In genomic region chr11:12617632-12618031, GRCh38 we compare ENCODE assay signal across 29 cellular contexts.
"Had no signal": no experiment of that assay in that cellular context is flagged by ENCODE, and none has a peak within 500 bp of the region (broad histone marks: within the 10 kb centered on the region; RNA-seq: fewer than 3 reads in every experiment).

No MANE protein-coding gene starts in this region.

- ATAC-seq: effector memory CD8-positive, alpha-beta T cell; esophagus mucosa; foreskin keratinocyte; gastrocnemius medialis; gastroesophageal sphincter; heart left ventricle; heart right ventricle had no signal

- H3K4me2 ChIP-seq: hepatocyte had no signal

- H2AFZ ChIP-seq: hepatocyte had no signal

- H3K79me2 ChIP-seq: hepatocyte had no signal

- H3K9me3 ChIP-seq: colonic mucosa, esophagus muscularis mucosa, esophagus squamous epithelium, gastrocnemius medialis had no signal

- FAIRE-seq: endometrium, endothelial cell of umbilical vein, frontal cortex had no signal

- H3K4me3 Mint-ChIP-seq: dendritic cell treated with granulocyte-macrophage colony-stimulating factor and Interleukin-4, amounts not matched to agents 40 ng/mL and 50 ng/mL, for 4 days; effector memory CD8-positive, alpha-beta T cell; endodermal cell had no signal

- H3K36me3 ChIP-seq: colonic mucosa, esophagus muscularis mucosa, esophagus squamous epithelium, gastrocnemius medialis, gastroesophageal sphincter, heart left ventricle, heart right ventricle had no signal

- H3K27me3 ChIP-seq: colonic mucosa, dorsolateral prefrontal cortex, esophagus muscularis mucosa, esophagus squamous epithelium, gastrocnemius medialis, gastroesophageal sphincter, heart left ventricle, heart right ventricle, hepatocyte had no signal

- H3K4me1 Mint-ChIP-seq: endodermal cell had no signal

- DNase-seq: colonic mucosa; cortex of kidney; dermis blood vessel endothelial cell; dorsolateral prefrontal cortex; effector CD4-positive, alpha-beta T cell; effector CD8-positive, alpha-beta T cell; effector memory CD4-positive, alpha-beta T cell; effector memory CD8-positive, alpha-beta T cell; endodermal cell; erythroblast; esophagus squamous epithelium; foreskin fibroblast; foreskin keratinocyte; foreskin melanocyte; gastrocnemius medialis; glutamatergic neuron; head of caudate nucleus; heart left ventricle; heart right ventricle had no signal

- H3K4me3 ChIP-seq: colonic mucosa, coronary artery, dorsolateral prefrontal cortex, esophagus muscularis mucosa, esophagus squamous epithelium, gastrocnemius medialis, gastroesophageal sphincter, heart left ventricle, heart right ventricle, hepatocyte had no signal

- H3K27ac Mint-ChIP-seq: dendritic cell treated with granulocyte-macrophage colony-stimulating factor and Interleukin-4, amounts not matched to agents 40 ng/mL and 50 ng/mL, for 4 days; effector memory CD8-positive, alpha-beta T cell; endodermal cell had no signal

- H3K27ac ChIP-seq: colonic mucosa, coronary artery, dorsolateral prefrontal cortex, epithelial cell of prostate, esophagus muscularis mucosa, esophagus squamous epithelium, foreskin keratinocyte, gastrocnemius medialis, gastroesophageal sphincter, heart left ventricle, heart right ventricle, hepatocyte had no signal

- H3K4me1 ChIP-seq: colonic mucosa, esophagus muscularis mucosa, esophagus squamous epithelium, foreskin keratinocyte, gastrocnemius medialis, gastroesophageal sphincter, heart left ventricle, heart right ventricle had no signal
